7 cellular contexts compared by ENCODE assay signal in the genomic region with DNA sequence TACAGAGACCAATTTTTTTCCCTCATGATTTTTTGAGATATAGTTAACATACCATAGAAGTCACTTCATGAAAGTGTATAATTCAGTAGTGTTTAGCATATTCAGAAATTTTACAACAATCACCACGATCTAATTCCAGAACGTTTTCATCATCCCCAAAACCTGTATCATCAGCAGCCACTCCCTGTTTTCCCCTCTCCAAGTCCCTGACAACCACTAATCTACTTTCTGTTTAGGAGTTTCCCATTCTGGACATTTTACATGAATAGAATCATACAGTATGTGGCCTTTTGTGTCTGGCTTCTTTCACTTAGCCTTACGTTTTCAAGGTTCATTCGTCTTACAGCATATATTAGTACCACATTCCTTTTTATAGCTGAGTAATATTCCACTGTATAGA.
"Had no signal": no experiment of that assay in that cellular context is flagged by ENCODE, and none has a peak within 500 bp of the region (broad histone marks: within the 10 kb centered on the region; RNA-seq: fewer than 3 reads in every experiment).

No MANE protein-coding gene starts in this region.

- H3K4me3 ChIP-seq: K562 had no signal

- H3K9ac ChIP-seq: KMS-11 had no signal

- H3K4me2 ChIP-seq: KMS-11 had no signal

- H3K27ac ChIP-seq: HL-60, KMS-11 had no signal

- ATAC-seq: HepG2, K562 had no signal

- DNase-seq: IMR-90, KBM-7, KG1 had no signal
